8 cellular contexts compared by ENCODE assay signal in genomic region chr14:75653563-75653962, GRCh38.
"Had no signal": no experiment of that assay in that cellular context is flagged by ENCODE, and none has a peak within 500 bp of the region (broad histone marks: within the 10 kb centered on the region; RNA-seq: fewer than 3 reads in every experiment).

No MANE protein-coding gene starts in this region.

- H3K9me3 ChIP-seq: Peyer's patch, SJSA1 had no signal

- H3K4me2 ChIP-seq: PC-9 had no signal

- DNase-seq: NCI-H1436 treated with DMSO at 0.1 percent for 48 hours, NCI-H446 treated with DMSO at 0.1 percent for 48 hours, SIG-M5 had no signal

- H3K27me3 ChIP-seq: Peyer's patch, SJSA1 had no signal

- H2AFZ ChIP-seq: PC-9 had no signal

- H3K4me3 ChIP-seq: PC-9, Peyer's patch, SJSA1, SK-N-MC had no signal

- H3K27ac ChIP-seq: HL-60, PC-9, SJSA1, SK-N-MC had no signal
